Comparison of ENCODE assay signal across 13 cellular contexts in genomic region chr9:41113348-41113747, GRCh38. TPM values are rescaled to one million over a fixed set of nuclear protein-coding genes. Genes with fewer than 3 reads are reported as not detected.
"Had no signal": no experiment of that assay in that cellular context is flagged by ENCODE, and none has a peak within 500 bp of the region (broad histone marks: within the 10 kb centered on the region; RNA-seq: fewer than 3 reads in every experiment).

No MANE protein-coding gene starts in this region.

RNA-seq across cellular contexts. Expression of gene FOXD4L6, which starts 15.1 kb away (rescaled TPM):
- total RNA-seq: kidney; left colon; lower lobe of right lung; mucosa of gallbladder; naive thymus-derived CD8-positive, alpha-beta T cell; osteocyte; posterior vena cava; psoas muscle; sigmoid colon; subcutaneous adipose tissue; thoracic aorta; urinary bladder; vagina had no signal
